Comparison of ENCODE assay signal across 8 cellular contexts in genomic region chr12:26028953-26029740, GRCh38.
A peak's percentile ranks its signal among the peaks of the same experiment; 100 is the strongest.
DNase-seq lines count a peak whose midpoint lies in the region; ATAC-seq and TF ChIP-seq lines count a peak whose summit lies in the region.

No MANE protein-coding gene starts in this region.

- H3K27me3 ChIP-seq in NT2/D1 (ENCODE audit: insufficient read depth, insufficient read length) = no peaks in the 10 kb centered on the region

- DNase-seq in Ammon's horn (ENCODE audit: low spot score) (peak; percentile 65), GM13976 (ENCODE audit: low spot score) (peak; percentile 47), NT2/D1 (ENCODE audit: low read depth, low spot score) (peak; percentile 63), dedifferentiated amniotic fluid mesenchymal stem cell (ENCODE audit: extremely low spot score) (peak; percentile 68), lung microvascular endothelial cell (ENCODE audit: low read depth in 2 of 2) (peak; percentile 75 to 79), ureter (ENCODE audit: low spot score) (no peak), NCI-H1092 treated with DMSO at 0.1 percent for 48 hours (lab: John Stamatoyannopoulos, UW) (no peak)

- no peak for ATAC-seq in HG03095 (IDR thresholded peaks at IDR 0.05; ENCODE audit: unreplicated experiment)

- H3K4me1 ChIP-seq in NT2/D1 (ENCODE audit: insufficient read depth, insufficient read length) = peaks cover 3% of the 10 kb centered on the region

- H3K4me3 ChIP-seq in NT2/D1 (ENCODE audit: insufficient read length, low read depth) = no peak overlapping the region

- TF ChIP-seq CTCF in GM13976 (IDR thresholded peaks at IDR 0.05; ENCODE audit: borderline replicate concordance, control extremely low read depth, extremely low read depth, insufficient read depth, missing control alignments) = peak; percentile 46

- no peak overlapping the region for H3K9ac ChIP-seq in NT2/D1 (ENCODE audit: insufficient read length, low read depth)

- in situ Hi-C loops in GM13976 (cut with MboI; ENCODE audit: low sequenced_read_pairs, unreplicated experiment) = no loop called here

- H3K9me3 ChIP-seq in NT2/D1 (ENCODE audit: insufficient read depth, low read length) = 0 out of 2 replicates have a peak, but pooled peaks cover 3% of the 10 kb centered on the region

- no peaks in the 10 kb centered on the region for H3K36me3 ChIP-seq in NT2/D1 (ENCODE audit: insufficient read depth, insufficient read length, low read length)

Comparison
In these comparisons a context has a peak if more than half of its experiments do, and no peak if none do; other contexts are left out.
1. DNase-seq: peak in Ammon's horn (single experiment), GM13976 (single experiment), NT2/D1 (single experiment), dedifferentiated amniotic fluid mesenchymal stem cell (single experiment) and lung microvascular endothelial cell (2 of 2); none in ureter (single experiment) and NCI-H1092 treated with DMSO at 0.1 percent for 48 hours (single experiment).